In genomic region chr1:111619635-111620411, GRCh38 we compare ENCODE assay signal across 1 cellular context.
A peak's percentile ranks its signal among the peaks of the same experiment; 100 is the strongest.
TF ChIP-seq lines count a peak whose summit lies in the region.

TSS of gene RAP1A (plus strand) at chr1:111619789. CDS start at chr1:111691361, 71,572 bp downstream.

TF ChIP-seq in GM12878, 131 proteins besides CTCF, POLR2A, EP300 and RAD21 (continued from another document):
- TF ChIP-seq POLR2AphosphoS5 (IDR thresholded peaks at IDR 0.05; ENCODE audit: low read length), result peak; percentile 77; the same call in 1 of the 2 replicates
- no peak for TF ChIP-seq PAX8 (IDR thresholded peaks at IDR 0.05)
- no peak for TF ChIP-seq ASH2L (IDR thresholded peaks at IDR 0.05; ENCODE audit: borderline replicate concordance, low read depth)
- TF ChIP-seq MEF2A (IDR thresholded peaks at IDR 0.05; ENCODE audit: insufficient read depth, low read depth, low read length), result no peak
- TF ChIP-seq ATF7 (IDR thresholded peaks at IDR 0.05; ENCODE audit: low read depth), result no peak
- no peak for TF ChIP-seq CREM (IDR thresholded peaks at IDR 0.05; ENCODE audit: low read depth)
- TF ChIP-seq, protein P1, sequence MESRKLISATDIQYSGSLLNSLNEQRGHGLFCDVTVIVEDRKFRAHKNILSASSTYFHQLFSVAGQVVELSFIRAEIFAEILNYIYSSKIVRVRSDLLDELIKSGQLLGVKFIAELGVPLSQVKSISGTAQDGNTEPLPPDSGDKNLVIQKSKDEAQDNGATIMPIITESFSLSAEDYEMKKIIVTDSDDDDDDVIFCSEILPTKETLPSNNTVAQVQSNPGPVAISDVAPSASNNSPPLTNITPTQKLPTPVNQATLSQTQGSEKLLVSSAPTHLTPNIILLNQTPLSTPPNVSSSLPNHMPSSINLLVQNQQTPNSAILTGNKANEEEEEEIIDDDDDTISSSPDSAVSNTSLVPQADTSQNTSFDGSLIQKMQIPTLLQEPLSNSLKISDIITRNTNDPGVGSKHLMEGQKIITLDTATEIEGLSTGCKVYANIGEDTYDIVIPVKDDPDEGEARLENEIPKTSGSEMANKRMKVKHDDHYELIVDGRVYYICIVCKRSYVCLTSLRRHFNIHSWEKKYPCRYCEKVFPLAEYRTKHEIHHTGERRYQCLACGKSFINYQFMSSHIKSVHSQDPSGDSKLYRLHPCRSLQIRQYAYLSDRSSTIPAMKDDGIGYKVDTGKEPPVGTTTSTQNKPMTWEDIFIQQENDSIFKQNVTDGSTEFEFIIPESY (IDR thresholded peaks at IDR 0.05), result no peak
- TF ChIP-seq BACH1 (IDR thresholded peaks at IDR 0.05; ENCODE audit: borderline replicate concordance), result peak; percentile 65
- TF ChIP-seq GATAD2B (conservative IDR thresholded peaks at IDR 0.05; ENCODE audit: low read depth), result peak; percentile 64
- TF ChIP-seq KLF5 (IDR thresholded peaks at IDR 0.05; ENCODE audit: partially characterized antibody), result no peak
- TF ChIP-seq SPI1 (IDR thresholded peaks at IDR 0.05; ENCODE audit: borderline replicate concordance, insufficient read depth, low read depth, low read length), result no peak
- TF ChIP-seq IKZF1 (conservative IDR thresholded peaks at IDR 0.05), result 0 out of 2 replicates have a peak, but pooled peaks have one; percentile 22
- TF ChIP-seq TCF3 (IDR thresholded peaks at IDR 0.05; ENCODE audit: borderline replicate concordance, insufficient read depth, low read depth, low read length), result no peak
- no peak for TF ChIP-seq BCLAF1 (IDR thresholded peaks at IDR 0.05)
- no peak for TF ChIP-seq KDM1A (IDR thresholded peaks at IDR 0.05; ENCODE audit: borderline replicate concordance)
- peak; percentile 70; the same call in 1 of the 2 replicates for TF ChIP-seq SMARCA5 (IDR thresholded peaks at IDR 0.05)
- TF ChIP-seq MXI1 (IDR thresholded peaks at IDR 0.05; ENCODE audit: low read depth, low read length), result no peak; the same call in 1 of the 2 replicates
- TF ChIP-seq, protein P2, sequence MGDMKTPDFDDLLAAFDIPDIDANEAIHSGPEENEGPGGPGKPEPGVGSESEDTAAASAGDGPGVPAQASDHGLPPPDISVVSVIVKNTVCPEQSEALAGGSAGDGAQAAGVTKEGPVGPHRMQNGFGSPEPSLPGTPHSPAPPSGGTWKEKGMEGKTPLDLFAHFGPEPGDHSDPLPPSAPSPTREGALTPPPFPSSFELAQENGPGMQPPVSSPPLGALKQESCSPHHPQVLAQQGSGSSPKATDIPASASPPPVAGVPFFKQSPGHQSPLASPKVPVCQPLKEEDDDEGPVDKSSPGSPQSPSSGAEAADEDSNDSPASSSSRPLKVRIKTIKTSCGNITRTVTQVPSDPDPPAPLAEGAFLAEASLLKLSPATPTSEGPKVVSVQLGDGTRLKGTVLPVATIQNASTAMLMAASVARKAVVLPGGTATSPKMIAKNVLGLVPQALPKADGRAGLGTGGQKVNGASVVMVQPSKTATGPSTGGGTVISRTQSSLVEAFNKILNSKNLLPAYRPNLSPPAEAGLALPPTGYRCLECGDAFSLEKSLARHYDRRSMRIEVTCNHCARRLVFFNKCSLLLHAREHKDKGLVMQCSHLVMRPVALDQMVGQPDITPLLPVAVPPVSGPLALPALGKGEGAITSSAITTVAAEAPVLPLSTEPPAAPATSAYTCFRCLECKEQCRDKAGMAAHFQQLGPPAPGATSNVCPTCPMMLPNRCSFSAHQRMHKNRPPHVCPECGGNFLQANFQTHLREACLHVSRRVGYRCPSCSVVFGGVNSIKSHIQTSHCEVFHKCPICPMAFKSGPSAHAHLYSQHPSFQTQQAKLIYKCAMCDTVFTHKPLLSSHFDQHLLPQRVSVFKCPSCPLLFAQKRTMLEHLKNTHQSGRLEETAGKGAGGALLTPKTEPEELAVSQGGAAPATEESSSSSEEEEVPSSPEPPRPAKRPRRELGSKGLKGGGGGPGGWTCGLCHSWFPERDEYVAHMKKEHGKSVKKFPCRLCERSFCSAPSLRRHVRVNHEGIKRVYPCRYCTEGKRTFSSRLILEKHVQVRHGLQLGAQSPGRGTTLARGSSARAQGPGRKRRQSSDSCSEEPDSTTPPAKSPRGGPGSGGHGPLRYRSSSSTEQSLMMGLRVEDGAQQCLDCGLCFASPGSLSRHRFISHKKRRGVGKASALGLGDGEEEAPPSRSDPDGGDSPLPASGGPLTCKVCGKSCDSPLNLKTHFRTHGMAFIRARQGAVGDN (IDR thresholded peaks at IDR 0.05), result 0 out of 2 replicates have a peak, but pooled peaks have one; percentile 47
- no peak for TF ChIP-seq ESRRA (IDR thresholded peaks at IDR 0.05; ENCODE audit: low read length)
- TF ChIP-seq RELB (IDR thresholded peaks at IDR 0.05; ENCODE audit: low read depth), result no peak
- 0 out of 2 replicates have a peak, but pooled peaks have one; percentile 58 for TF ChIP-seq CHD1 (IDR thresholded peaks at IDR 0.05; ENCODE audit: low read depth, low read length)
- TF ChIP-seq, protein P3, sequence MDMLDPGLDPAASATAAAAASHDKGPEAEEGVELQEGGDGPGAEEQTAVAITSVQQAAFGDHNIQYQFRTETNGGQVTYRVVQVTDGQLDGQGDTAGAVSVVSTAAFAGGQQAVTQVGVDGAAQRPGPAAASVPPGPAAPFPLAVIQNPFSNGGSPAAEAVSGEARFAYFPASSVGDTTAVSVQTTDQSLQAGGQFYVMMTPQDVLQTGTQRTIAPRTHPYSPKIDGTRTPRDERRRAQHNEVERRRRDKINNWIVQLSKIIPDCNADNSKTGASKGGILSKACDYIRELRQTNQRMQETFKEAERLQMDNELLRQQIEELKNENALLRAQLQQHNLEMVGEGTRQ (IDR thresholded peaks at IDR 0.05; ENCODE audit: borderline replicate concordance, low read depth, low read length), result no peak
- 0 out of 2 replicates have a peak, but pooled peaks have one; percentile 32 for TF ChIP-seq MAX (IDR thresholded peaks at IDR 0.05; ENCODE audit: low read depth, low read length)
- no peak for TF ChIP-seq ZNF217 (IDR thresholded peaks at IDR 0.05)
- no peak for TF ChIP-seq SRF (IDR thresholded peaks at IDR 0.05; ENCODE audit: low read depth in 2 of 2, low read length in 2 of 2)
